Comparison of ENCODE assay signal across 10 cellular contexts in the genomic region with DNA sequence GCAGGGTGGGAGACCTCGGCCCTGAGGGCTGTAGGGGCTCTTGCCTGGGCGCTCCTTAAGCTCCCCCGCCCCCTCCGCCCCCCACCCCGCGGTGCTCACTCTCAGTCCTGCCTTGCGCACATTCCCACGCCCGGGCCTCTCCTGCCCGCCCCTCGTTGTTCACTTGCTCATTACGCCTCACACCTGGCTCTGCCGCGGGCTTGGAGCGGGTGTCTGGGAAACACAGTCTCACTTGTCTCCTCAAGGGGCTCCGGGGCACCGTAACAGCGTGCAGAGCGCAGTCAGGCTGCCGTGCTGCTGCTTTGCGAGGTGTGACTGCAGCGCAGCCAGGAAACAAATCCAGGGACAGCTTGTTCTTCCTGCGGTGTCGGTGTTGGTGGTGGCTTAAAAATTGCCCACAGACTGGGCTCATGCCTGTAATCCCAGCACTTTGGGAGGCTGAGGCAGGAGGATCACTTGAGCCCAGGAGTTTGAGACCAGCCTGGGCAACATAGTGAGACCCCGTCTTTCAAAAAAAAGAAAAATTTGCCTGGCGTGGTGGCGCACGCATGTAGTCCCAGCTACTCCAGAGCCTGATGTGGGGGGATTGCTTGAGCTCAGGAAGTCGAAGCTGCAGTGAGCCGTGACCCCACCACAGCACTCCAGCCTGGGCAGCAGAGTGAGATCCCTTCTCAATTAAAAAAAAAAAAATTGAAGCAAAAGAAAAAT. TPM values are rescaled to one million over a fixed set of nuclear protein-coding genes. Genes with fewer than 3 reads are reported as not detected.
DNase-seq lines count a peak whose midpoint lies in the region; ATAC-seq lines count a peak whose summit lies in the region.
"Had no signal": no experiment of that assay in that cellular context is flagged by ENCODE, and none has a peak within 500 bp of the region (broad histone marks: within the 10 kb centered on the region; RNA-seq: fewer than 3 reads in every experiment).

No MANE protein-coding gene starts in this region.

- H2BK5ac ChIP-seq in neuronal stem cell (ENCODE audit: low read length) = no peak overlapping the region

- H2BK12ac ChIP-seq in neuronal stem cell (ENCODE audit: low read length) = no peak overlapping the region

- peak overlapping the region; percentile 39 for H3K14ac ChIP-seq in neuronal stem cell (ENCODE audit: low read length)

- peak overlapping the region; percentile 87 for H2BK120ac ChIP-seq in neuronal stem cell (ENCODE audit: low read depth, low read length)

- peaks cover 0 to 5% of the 10 kb centered on the region in 2 donors for H3K4me1 ChIP-seq in neuronal stem cell (ENCODE audit: control insufficient read depth in 2 of 2, insufficient read depth in 1 of 2, low read depth in 1 of 2, low read length in 2 of 2)
- peaks cover 53% of the 10 kb centered on the region for H3K4me1 ChIP-seq in Karpas-422 (ENCODE audit: low read length)

- ATAC-seq in GM18517 (IDR thresholded peaks at IDR 0.05; ENCODE audit: unreplicated experiment) = no peak
- ATAC-seq in GM21447 (IDR thresholded peaks at IDR 0.05; ENCODE audit: unreplicated experiment) = no peak
- ATAC-seq in GM21529 (IDR thresholded peaks at IDR 0.05; ENCODE audit: unreplicated experiment) = no peak

- H3K27me3 Mint-ChIP-seq in dendritic cell treated with granulocyte-macrophage colony-stimulating factor and Interleukin-4, amounts not matched to agents 40 ng/mL and 50 ng/mL, for 4 days = peaks cover 59% of the 10 kb centered on the region

- peaks cover 0 to 80% (median 9%) of the 10 kb centered on the region in 3 experiments for H3K27me3 ChIP-seq in neuronal stem cell (ENCODE audit: control insufficient read depth in 3 of 3, insufficient read depth in 3 of 3, low read depth in 1 of 3, low read length in 3 of 3)
- no peaks in the 10 kb centered on the region for H3K27me3 ChIP-seq in Karpas-422 (ENCODE audit: low read length)

- H3K27ac ChIP-seq in neuronal stem cell (replicated peaks; ENCODE audit: low read length) = no peak overlapping the region
- H3K27ac ChIP-seq in Karpas-422 (ENCODE audit: low read length) = no peak overlapping the region

- no peak overlapping the region for H3K9ac ChIP-seq in neuronal stem cell (ENCODE audit: low read depth, low read length, poor library complexity)
- H3K9ac ChIP-seq in Karpas-422 (ENCODE audit: low read length) = no peak overlapping the region

- no peaks in the 10 kb centered on the region for H3K9me2 ChIP-seq in Karpas-422 (replicated peaks; ENCODE audit: insufficient read depth, low read length)

- H3K36me3 Mint-ChIP-seq in dendritic cell treated with granulocyte-macrophage colony-stimulating factor and Interleukin-4, amounts not matched to agents 40 ng/mL and 50 ng/mL, for 4 days (ENCODE audit: low read depth) = peaks cover 23% of the 10 kb centered on the region

- H3K4me3 Mint-ChIP-seq in dendritic cell treated with granulocyte-macrophage colony-stimulating factor and Interleukin-4, amounts not matched to agents 40 ng/mL and 50 ng/mL, for 4 days = peak overlapping the region; percentile 35

- no peaks in the 10 kb centered on the region for H3K36me3 ChIP-seq in neuronal stem cell (replicated peaks in 1 of 2; ENCODE audit: control insufficient read depth in 2 of 2, insufficient read depth in 2 of 2, low read length in 2 of 2)
- H3K36me3 ChIP-seq in Karpas-422 (ENCODE audit: insufficient read depth, low read length) = peaks cover 6% of the 10 kb centered on the region; the same call in 1 of the 2 replicates

- peak overlapping the region; percentile 68 for H2AK5ac ChIP-seq in neuronal stem cell (ENCODE audit: low read depth, low read length)

- H3K79me1 ChIP-seq in neuronal stem cell (ENCODE audit: low read depth, low read length) = peaks cover 2% of the 10 kb centered on the region

- DNase-seq in ELF-1 (ENCODE audit: low read depth, low spot score) (peak; percentile 54), NCI-H2107 treated with DMSO at 0.1 percent for 48 hours (lab: John Stamatoyannopoulos, UW; ENCODE audit: unreplicated experiment) (peak; percentile 70), neuronal stem cell (ENCODE audit: low spot score) (no peak), Karpas-422 (no peak)

- H4K20me1 ChIP-seq in Karpas-422 (ENCODE audit: insufficient read depth, low read depth, low read length) = peaks cover 8% of the 10 kb centered on the region; the same call in 1 of the 2 replicates

- no peaks in the 10 kb centered on the region for H3K79me2 ChIP-seq in Karpas-422 (ENCODE audit: low read length)

- WGBS in neuronal stem cell (ENCODE audit: extremely low coverage in 2 of 2, insufficient read length in 2 of 2, insufficient replicate concordance in 1 of 2), 2 donors = no CpG with 5 or more reads among the region's 30 CpGs

- H3K4me1 Mint-ChIP-seq in dendritic cell treated with granulocyte-macrophage colony-stimulating factor and Interleukin-4, amounts not matched to agents 40 ng/mL and 50 ng/mL, for 4 days (ENCODE audit: low read depth) = peaks cover 3% of the 10 kb centered on the region

- H2AFZ ChIP-seq in neuronal stem cell (ENCODE audit: low read length) (peak overlapping the region; percentile 75), Karpas-422 (ENCODE audit: low read length) (no peak overlapping the region)

- H3K9me3 ChIP-seq in neuronal stem cell (replicated peaks in 1 of 2; ENCODE audit: control insufficient read depth in 2 of 2, insufficient read depth in 1 of 2, low read depth in 1 of 2, low read length in 2 of 2) (peaks cover 0 to 3% of the 10 kb centered on the region in 2 donors), Karpas-422 (ENCODE audit: low read length) (no peaks in the 10 kb centered on the region)

- intact Hi-C loops in dendritic cell treated with granulocyte-macrophage colony-stimulating factor and Interleukin-4, amounts not matched to agents 40 ng/mL and 50 ng/mL, for 4 days (cut with micrococcal nuclease) = no loop called here

- H4K91ac ChIP-seq in neuronal stem cell (ENCODE audit: low read depth, low read length, poor library complexity) = no peak overlapping the region

- no peak overlapping the region for H3K4ac ChIP-seq in neuronal stem cell (ENCODE audit: low read length)

- H3K23ac ChIP-seq in neuronal stem cell (ENCODE audit: low read depth, low read length, poor library complexity) = peak overlapping the region; percentile 31

- peak overlapping the region; percentile 91 for H3K4me2 ChIP-seq in neuronal stem cell (ENCODE audit: insufficient read depth, low read length, poor library complexity, severe bottlenecking)
- no peak overlapping the region for H3K4me2 ChIP-seq in Karpas-422 (ENCODE audit: low read depth, low read length, poor library complexity, severe bottlenecking)

- H4K8ac ChIP-seq in neuronal stem cell (ENCODE audit: low read depth, low read length) = no peak overlapping the region

- peak overlapping the region in 1 of 2 donors; percentile 84 for H3K4me3 ChIP-seq in neuronal stem cell (ENCODE audit: low read length in 2 of 2)
- H3K4me3 ChIP-seq in Karpas-422 (ENCODE audit: low read length) = no peak overlapping the region

- no peak overlapping the region for H3K27ac Mint-ChIP-seq in dendritic cell treated with granulocyte-macrophage colony-stimulating factor and Interleukin-4, amounts not matched to agents 40 ng/mL and 50 ng/mL, for 4 days

- H3K18ac ChIP-seq in neuronal stem cell (ENCODE audit: low read length) = peak overlapping the region; percentile 97

- H3K9me3 Mint-ChIP-seq in dendritic cell treated with granulocyte-macrophage colony-stimulating factor and Interleukin-4, amounts not matched to agents 40 ng/mL and 50 ng/mL, for 4 days = no peaks in the 10 kb centered on the region

- peak overlapping the region; percentile 100 for H2BK15ac ChIP-seq in neuronal stem cell (ENCODE audit: low read length)

RNA-seq across cellular contexts. Expression of a gene that starts 4.6 kb away (rescaled TPM):
- not detected for polyA plus RNA-seq in neuronal stem cell (2013, experiment 1 of 2)
- polyA plus RNA-seq in neuronal stem cell (2013, experiment 2 of 2) = not detected
- total RNA-seq in Karpas-422 (2014; rRNA removed; shearing (Covaris generic); ENCODE audit: low replicate concordance) = 0.22 TPM in 1 of 2 replicates, not detected in the other
- total RNA-seq: bronchial epithelial cell, urinary bladder had no signal
- polyA plus RNA-seq: urinary bladder had no signal

RNA-seq across cellular contexts. Expression of a gene that starts 18.6 kb away (rescaled TPM):
- 0.10 TPM for polyA plus RNA-seq in neuronal stem cell (2013, experiment 1 of 2)
- 0.08 TPM for polyA plus RNA-seq in neuronal stem cell (2013, experiment 2 of 2)
- not detected in 2 replicates for total RNA-seq in Karpas-422 (2014; rRNA removed; shearing (Covaris generic); ENCODE audit: low replicate concordance)
- total RNA-seq: bronchial epithelial cell, urinary bladder had no signal

RNA-seq across cellular contexts. Expression of a gene that starts 22.9 kb away (rescaled TPM):
- polyA plus RNA-seq in neuronal stem cell (2013, experiment 1 of 2) = 2.6 TPM
- 2.5 TPM for polyA plus RNA-seq in neuronal stem cell (2013, experiment 2 of 2)
- 34.0 and 60.6 TPM in 2 replicates for total RNA-seq in Karpas-422 (2014; rRNA removed; shearing (Covaris generic); ENCODE audit: low replicate concordance)

RNA-seq across cellular contexts. Expression of a gene that starts 23.5 kb away (rescaled TPM):
- 7.9 TPM for polyA plus RNA-seq in neuronal stem cell (2013, experiment 1 of 2)
- 8.0 TPM for polyA plus RNA-seq in neuronal stem cell (2013, experiment 2 of 2)
- total RNA-seq in Karpas-422 (2014; rRNA removed; shearing (Covaris generic); ENCODE audit: low replicate concordance) = 172 and 272 TPM in 2 replicates

RNA-seq across cellular contexts. Expression of a gene that starts 39.8 kb away (rescaled TPM):
- 111 TPM for polyA plus RNA-seq in neuronal stem cell (2013, experiment 1 of 2)
- 113 TPM for polyA plus RNA-seq in neuronal stem cell (2013, experiment 2 of 2)
- 124 and 197 TPM in 2 replicates for total RNA-seq in Karpas-422 (2014; rRNA removed; shearing (Covaris generic); ENCODE audit: low replicate concordance)

Comparison
In these comparisons a context has a peak if more than half of its experiments do, and no peak if none do; other contexts are left out.
1. DNase-seq: peak in ELF-1 (single experiment) and NCI-H2107 treated with DMSO at 0.1 percent for 48 hours (single experiment); none in neuronal stem cell (single experiment) and Karpas-422 (single experiment).